ENCODE assay signal across 22 cellular contexts in the genomic region with DNA sequence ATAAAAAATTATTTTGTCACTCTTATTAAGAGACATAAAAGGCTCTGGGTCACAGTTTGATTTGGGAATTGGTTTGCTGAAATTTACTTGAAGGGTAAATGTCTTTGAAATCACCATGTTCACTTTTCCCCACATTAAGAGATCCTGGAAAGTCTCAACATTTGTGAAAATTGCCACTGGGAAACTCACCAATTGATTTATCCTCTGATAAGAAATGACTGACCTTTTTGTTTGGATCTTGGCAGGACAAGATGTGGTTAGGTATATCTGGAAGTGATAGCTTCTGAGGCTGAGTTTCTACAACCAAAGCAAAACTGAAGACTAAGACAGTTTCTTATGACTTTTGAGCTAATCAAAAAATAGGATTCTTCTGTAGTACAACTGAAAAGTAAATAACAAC.
"Had no signal": no experiment of that assay in that cellular context is flagged by ENCODE, and none has a peak within 500 bp of the region (broad histone marks: within the 10 kb centered on the region; RNA-seq: fewer than 3 reads in every experiment).

No MANE protein-coding gene starts in this region.

- H3K4me2 ChIP-seq: hepatocyte had no signal

- H3K4me3 ChIP-seq: dorsolateral prefrontal cortex, hepatocyte, lung, mucosa of descending colon, right lobe of liver, suprapubic skin, transverse colon, upper lobe of right lung, uterus had no signal

- H3K4me1 ChIP-seq: parathyroid adenoma, right lobe of liver, suprapubic skin, upper lobe of right lung had no signal

- H3K9me3 ChIP-seq: mucosa of descending colon, right lobe of liver, suprapubic skin, transverse colon, upper lobe of right lung, uterus had no signal

- H3K27ac ChIP-seq: dorsolateral prefrontal cortex, hepatocyte, parathyroid adenoma, right lobe of liver, suprapubic skin, transverse colon, upper lobe of right lung, uterus had no signal

- ATAC-seq: left lobe of liver; mucosa of descending colon; natural killer cell treated with Interleukin-12 subunit alpha and Interleukin-12 subunit beta and Interleukin-15 and Interleukin-18, amount 100 ng/mL, for 72 hours; right lobe of liver; stimulated activated naive CD8-positive, alpha-beta T cell treated with anti-CD3 and anti-CD28 coated beads, Interleukin-15, amount 100 ng/mL, for 72 hours; upper lobe of right lung had no signal

- H3K27me3 ChIP-seq: hepatocyte, right lobe of liver, suprapubic skin, transverse colon, upper lobe of right lung, uterus had no signal

- H3K36me3 ChIP-seq: right lobe of liver, suprapubic skin, transverse colon, upper lobe of right lung, uterus had no signal

- H2AFZ ChIP-seq: hepatocyte, parathyroid adenoma had no signal

- DNase-seq: dorsolateral prefrontal cortex; effector CD4-positive, alpha-beta T cell; kidney; mucosa of descending colon; naive B cell; right lobe of liver; small intestine; stimulated activated CD4-positive, alpha-beta T cell treated with anti-CD3 and anti-CD28 coated beads, Interleukin-12 subunit alpha, Interleukin-12 subunit beta, amount 100 ng/mL, for 4 hours; stimulated activated CD4-positive, alpha-beta T cell treated with anti-CD3 and anti-CD28 coated beads, Interleukin-1b, Interleukin-23, amount 100 ng/mL, for 48 hours; stimulated activated CD4-positive, alpha-beta T cell treated with anti-CD3 and anti-CD28 coated beads, Interleukin-4, amount 100 ng/mL, for 1 hour; stimulated activated CD8-positive, alpha-beta memory T cell treated with anti-CD3 and anti-CD28 coated beads, Interleukin-4, amount 100 ng/mL, for 48 hours; stimulated activated naive CD4-positive, alpha-beta T cell; stimulated activated naive CD8-positive, alpha-beta T cell treated with anti-CD3 and anti-CD28 coated beads, Interleukin-15, amount 100 ng/mL, for 72 hours; transverse colon; upper lobe of right lung; uterus had no signal

- H3K9ac ChIP-seq: parathyroid adenoma had no signal
